35 cellular contexts compared by ENCODE assay signal in the genomic region with DNA sequence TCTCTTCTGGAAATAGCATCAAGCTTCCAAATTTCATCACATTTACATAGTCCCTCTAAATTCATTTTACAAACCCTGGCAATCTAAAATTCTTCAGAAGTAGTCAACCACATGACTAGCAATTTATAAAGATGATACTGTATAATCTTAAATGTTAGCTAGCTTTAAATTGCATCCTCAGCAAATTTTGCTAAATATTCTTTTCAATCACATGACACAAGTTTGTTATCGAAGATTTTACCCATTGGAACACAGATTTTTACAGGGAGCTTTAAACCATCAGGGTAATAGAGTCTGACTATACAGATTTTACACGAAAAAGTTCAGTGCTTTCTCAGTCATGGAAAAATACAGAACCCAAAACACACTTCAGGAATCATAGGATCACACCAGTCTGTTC.
"Had no signal": no experiment of that assay in that cellular context is flagged by ENCODE, and none has a peak within 500 bp of the region (broad histone marks: within the 10 kb centered on the region; RNA-seq: fewer than 3 reads in every experiment).

No MANE protein-coding gene starts in this region.

- H3K4me3 Mint-ChIP-seq: activated B cell treated with CpG ODN at 0.5 μM for 24 hours; activated CD8-positive, alpha-beta T cell treated with anti-CD3 and anti-CD28 coated beads for 36 hours; activated naive CD4-positive, alpha-beta T cell treated with anti-CD3 and anti-CD28 coated beads for 36 hours; activated naive CD4-positive, alpha-beta T cell treated with anti-CD3 and anti-CD28 coated beads, Interleukin-2, amount 50 U/mL, for 24 hours; activated naive CD8-positive, alpha-beta T cell treated with anti-CD3 and anti-CD28 coated beads for 36 hours; activated naive CD8-positive, alpha-beta T cell treated with anti-CD3 and anti-CD28 coated beads, Interleukin-2, amount 50 U/mL, for 24 hours; activated T-cell treated with anti-CD3 and anti-CD28 coated beads, Interleukin-2, amount 50 U/mL, for 4 hours; activated T-helper 1 cell treated with anti-CD3 and anti-CD28 coated beads, Interleukin-12 subunit alpha, Interleukin-12 subunit beta, Interleukin-2, Interleukin-4 antibody, amounts not matched to agents 30 ng/mL and 10 ng/mL and 1 ng/mL, durations not matched to agents 14 hours and 24 hours and 36 hours; effector memory CD8-positive, alpha-beta T cell; T-helper 17 cell; T-helper 2 cell treated with Interferon-gamma antibody and Interleukin-4, amounts not matched to agents 5 μg/mL and 100 μg/mL, for 36 hours had no signal

- H3K36me3 Mint-ChIP-seq: activated naive CD4-positive, alpha-beta T cell treated with anti-CD3 and anti-CD28 coated beads, Interleukin-2, amount 50 U/mL, for 24 hours; activated naive CD8-positive, alpha-beta T cell treated with anti-CD3 and anti-CD28 coated beads for 36 hours had no signal

- H3K9me3 Mint-ChIP-seq: activated CD8-positive, alpha-beta T cell treated with anti-CD3 and anti-CD28 coated beads for 36 hours; activated naive CD4-positive, alpha-beta T cell treated with anti-CD3 and anti-CD28 coated beads for 36 hours; activated naive CD8-positive, alpha-beta T cell treated with anti-CD3 and anti-CD28 coated beads, Interleukin-2, amount 50 U/mL, for 24 hours; activated T-helper 1 cell treated with anti-CD3 and anti-CD28 coated beads, Interleukin-12 subunit alpha, Interleukin-12 subunit beta, Interleukin-2, Interleukin-4 antibody, amounts not matched to agents 30 ng/mL and 10 ng/mL and 1 ng/mL, durations not matched to agents 14 hours and 24 hours and 36 hours; activated T-helper 2 cell treated with anti-CD3 and anti-CD28 coated beads, Interferon-gamma antibody, Interleukin-2, Interleukin-4, amounts not matched to agents 10 μg/mL and 5 μg/mL and 100 μg/mL, durations not matched to agents 14 hours and 24 hours and 36 hours; T-helper 2 cell treated with Interferon-gamma antibody and Interleukin-4, amounts not matched to agents 5 μg/mL and 100 μg/mL, for 36 hours had no signal

- DNase-seq: activated B cell treated with CpG ODN at 0.5 μM for 24 hours; activated CD4-positive, alpha-beta T cell treated with anti-CD3 and anti-CD28 coated beads for 48 hours; activated CD4-positive, alpha-beta T cell treated with anti-CD3 and anti-CD28 coated beads, Interleukin-2, amount 50 U/mL, for 1 hour; activated CD4-positive, alpha-beta T cell treated with anti-CD3 and anti-CD28 coated beads, Interleukin-2, amount 50 U/mL, for 48 hours; activated CD8-positive, alpha-beta memory T cell treated with anti-CD3 and anti-CD28 coated beads for 24 hours; activated CD8-positive, alpha-beta T cell treated with anti-CD3 and anti-CD28 coated beads for 36 hours; activated effector memory CD4-positive, alpha-beta T cell treated with anti-CD3 and anti-CD28 coated beads, Interleukin-2, amount 50 U/mL, for 16 hours; activated naive CD4-positive, alpha-beta T cell treated with anti-CD3 and anti-CD28 coated beads for 36 hours; activated naive CD8-positive, alpha-beta T cell treated with anti-CD3 and anti-CD28 coated beads for 36 hours; activated naive CD8-positive, alpha-beta T cell treated with anti-CD3 and anti-CD28 coated beads, Interleukin-2, amount 50 U/mL, for 24 hours; activated T-cell treated with anti-CD3 and anti-CD28 coated beads, Interleukin-2, amount 50 U/mL, for 4 hours; adrenal gland; amygdala; aorta; body of pancreas; caudate nucleus; cortex of kidney; dermis blood vessel endothelial cell; effector CD4-positive, alpha-beta T cell; effector memory CD8-positive, alpha-beta T cell; erythroblast; foreskin keratinocyte; gastrocnemius medialis; glutamatergic neuron; heart left ventricle; T-helper 17 cell; T1000; WERI-Rb-1 had no signal

- H3K27me3 Mint-ChIP-seq: activated B cell treated with CpG ODN at 0.5 μM for 24 hours; activated CD8-positive, alpha-beta T cell treated with anti-CD3 and anti-CD28 coated beads for 36 hours; activated naive CD4-positive, alpha-beta T cell treated with anti-CD3 and anti-CD28 coated beads, Interleukin-2, amount 50 U/mL, for 24 hours; activated naive CD8-positive, alpha-beta T cell treated with anti-CD3 and anti-CD28 coated beads for 36 hours; activated naive CD8-positive, alpha-beta T cell treated with anti-CD3 and anti-CD28 coated beads, Interleukin-2, amount 50 U/mL, for 24 hours; effector memory CD8-positive, alpha-beta T cell; T-helper 17 cell had no signal

- H3K4me1 ChIP-seq: adrenal gland, body of pancreas, esophagus muscularis mucosa, foreskin keratinocyte, gastrocnemius medialis, heart left ventricle had no signal

- H3K27me3 ChIP-seq: adrenal gland, body of pancreas, esophagus muscularis mucosa, foreskin keratinocyte, gastrocnemius medialis, heart left ventricle had no signal

- H3K9me3 ChIP-seq: adrenal gland, body of pancreas, esophagus muscularis mucosa, gastrocnemius medialis had no signal

- H3K36me3 ChIP-seq: adrenal gland, esophagus muscularis mucosa, gastrocnemius medialis, heart left ventricle, WERI-Rb-1 had no signal

- H3K4me1 Mint-ChIP-seq: activated B cell treated with CpG ODN at 0.5 μM for 24 hours; activated naive CD4-positive, alpha-beta T cell treated with anti-CD3 and anti-CD28 coated beads, Interleukin-2, amount 50 U/mL, for 24 hours; activated naive CD8-positive, alpha-beta T cell treated with anti-CD3 and anti-CD28 coated beads for 36 hours; activated naive CD8-positive, alpha-beta T cell treated with anti-CD3 and anti-CD28 coated beads, Interleukin-2, amount 50 U/mL, for 24 hours; T-helper 17 cell had no signal

- ATAC-seq: activated CD4-positive, CD25-positive, alpha-beta regulatory T cell treated with anti-CD3 and anti-CD28 coated beads, Interleukin-2, amount 50 U/mL, for 24 hours; activated CD8-positive, alpha-beta T cell treated with anti-CD3 and anti-CD28 coated beads for 36 hours; activated naive CD8-positive, alpha-beta T cell treated with anti-CD3 and anti-CD28 coated beads, Interleukin-2, amount 50 U/mL, for 24 hours; activated T-cell treated with anti-CD3 and anti-CD28 coated beads, Interleukin-2, amount 50 U/mL, for 4 hours; body of pancreas; effector memory CD8-positive, alpha-beta T cell; foreskin keratinocyte; gastrocnemius medialis; heart left ventricle; T-helper 17 cell had no signal

- H3K4me3 ChIP-seq: adrenal gland, body of pancreas, esophagus muscularis mucosa, gastrocnemius medialis, heart left ventricle had no signal

- H3K27ac ChIP-seq: adrenal gland, body of pancreas, esophagus muscularis mucosa, foreskin keratinocyte, gastrocnemius medialis, heart left ventricle, WERI-Rb-1 had no signal

- H3K27ac Mint-ChIP-seq: activated B cell treated with CpG ODN at 0.5 μM for 24 hours; activated CD8-positive, alpha-beta T cell treated with anti-CD3 and anti-CD28 coated beads for 36 hours; activated naive CD4-positive, alpha-beta T cell treated with anti-CD3 and anti-CD28 coated beads for 36 hours; activated naive CD4-positive, alpha-beta T cell treated with anti-CD3 and anti-CD28 coated beads, Interleukin-2, amount 50 U/mL, for 24 hours; activated naive CD8-positive, alpha-beta T cell treated with anti-CD3 and anti-CD28 coated beads for 36 hours; activated naive CD8-positive, alpha-beta T cell treated with anti-CD3 and anti-CD28 coated beads, Interleukin-2, amount 50 U/mL, for 24 hours; activated T-helper 1 cell treated with anti-CD3 and anti-CD28 coated beads, Interleukin-12 subunit alpha, Interleukin-12 subunit beta, Interleukin-2, Interleukin-4 antibody, amounts not matched to agents 30 ng/mL and 10 ng/mL and 1 ng/mL, durations not matched to agents 14 hours and 24 hours and 36 hours; activated T-helper 2 cell treated with anti-CD3 and anti-CD28 coated beads, Interferon-gamma antibody, Interleukin-2, Interleukin-4, amounts not matched to agents 10 μg/mL and 5 μg/mL and 100 μg/mL, durations not matched to agents 14 hours and 24 hours and 36 hours; effector memory CD8-positive, alpha-beta T cell; T-helper 17 cell; T-helper 2 cell treated with Interferon-gamma antibody and Interleukin-4, amounts not matched to agents 5 μg/mL and 100 μg/mL, for 36 hours had no signal

- FAIRE-seq: colon had no signal
